Comparison of ENCODE assay signal across 7 cellular contexts in genomic region chr2:27222407-27222806, GRCh38. TPM values are rescaled to one million over a fixed set of nuclear protein-coding genes. Genes with fewer than 3 reads are reported as not detected.
"Had no signal": no experiment of that assay in that cellular context is flagged by ENCODE, and none has a peak within 500 bp of the region (broad histone marks: within the 10 kb centered on the region; RNA-seq: fewer than 3 reads in every experiment).

No MANE protein-coding gene starts in this region.

- DNase-seq: H9, HFFc6, IMR-90 had no signal

- ATAC-seq: GM23338, HCT116, K562 had no signal

- H3K9me3 Mint-ChIP-seq: GM23338, HFFc6 had no signal

- H3K4me3 Mint-ChIP-seq: GM23338, H9, HFFc6 had no signal

- H3K4me3 ChIP-seq: GM23338, K562 had no signal

- H3K27ac Mint-ChIP-seq: HFFc6 had no signal

RNA-seq across cellular contexts. Expression of gene SLC30A3, which starts 40.4 kb away (rescaled TPM):
- total RNA-seq: HFFc6, HT-29, IMR-90 had no signal

RNA-seq across cellular contexts. Expression of gene DNAJC5G, which starts 52.8 kb away (rescaled TPM):
- total RNA-seq: HFFc6, HT-29, IMR-90, K562 had no signal
- polyA plus RNA-seq: GM23338, IMR-90, K562 had no signal
